ENCODE assay signal across 10 cellular contexts in the genomic region with DNA sequence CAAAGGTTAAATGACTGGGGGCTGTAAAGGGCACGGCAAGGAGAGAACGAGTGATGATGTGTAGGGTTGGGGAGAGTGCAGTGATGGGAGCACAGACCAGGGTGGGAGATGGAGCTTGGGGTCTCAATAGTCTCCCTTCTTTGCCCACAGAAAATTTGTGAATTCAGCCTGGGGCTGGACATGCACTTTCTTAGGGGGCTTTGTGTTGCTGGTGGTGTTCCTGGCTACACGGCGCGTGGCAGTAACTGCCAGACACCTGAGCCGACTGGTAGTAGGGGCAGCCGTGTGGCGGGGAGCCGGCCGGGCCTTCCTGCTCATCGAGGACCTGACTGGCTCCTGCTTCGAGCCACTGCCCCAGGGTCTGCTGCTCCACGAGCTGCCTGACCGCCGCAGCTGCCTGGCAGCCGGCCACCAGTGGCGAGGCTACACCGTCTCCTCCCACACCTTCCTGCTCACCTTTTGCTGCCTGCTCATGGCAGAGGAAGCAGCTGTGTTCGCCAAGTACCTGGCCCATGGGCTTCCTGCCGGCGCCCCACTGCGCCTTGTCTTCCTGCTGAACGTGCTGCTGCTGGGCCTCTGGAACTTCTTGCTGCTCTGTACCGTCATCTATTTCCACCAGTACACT. TPM values are rescaled to one million over a fixed set of nuclear protein-coding genes. Genes with fewer than 3 reads are reported as not detected.
DNase-seq lines count a peak whose midpoint lies in the region; ATAC-seq and TF ChIP-seq lines count a peak whose summit lies in the region.
"Had no signal": no experiment of that assay in that cellular context is flagged by ENCODE, and none has a peak within 500 bp of the region (broad histone marks: within the 10 kb centered on the region; RNA-seq: fewer than 3 reads in every experiment).

No MANE protein-coding gene starts in this region.

- no peak for TF ChIP-seq CTCF in 22Rv1 (IDR thresholded peaks at IDR 0.05)

- H3K4me1 Mint-ChIP-seq in activated T-cell treated with anti-CD3 and anti-CD28 coated beads, Interleukin-2, amount 50 U/mL, for 72 hours (ENCODE audit: low read depth) = peaks cover 38% of the 10 kb centered on the region
- peaks cover 33% of the 10 kb centered on the region for H3K4me1 Mint-ChIP-seq in memory B cell

- no peaks in the 10 kb centered on the region for H4K20me1 ChIP-seq in Karpas-422 (ENCODE audit: insufficient read depth, low read depth, low read length)

- H3K9ac ChIP-seq in Karpas-422 (ENCODE audit: low read length) = no peak overlapping the region

- H3K9me3 Mint-ChIP-seq in activated T-cell treated with anti-CD3 and anti-CD28 coated beads, Interleukin-2, amount 50 U/mL, for 72 hours = no peaks in the 10 kb centered on the region
- no peaks in the 10 kb centered on the region for H3K9me3 Mint-ChIP-seq in memory B cell

- H3K4me2 ChIP-seq in Karpas-422 (ENCODE audit: low read depth, low read length, poor library complexity, severe bottlenecking) = no peak overlapping the region

- H3K27ac ChIP-seq in 22Rv1 (peak overlapping the region; percentile 25), Karpas-422 (ENCODE audit: low read length) (no peak overlapping the region)

- H3K27ac Mint-ChIP-seq in activated T-cell treated with anti-CD3 and anti-CD28 coated beads, Interleukin-2, amount 50 U/mL, for 72 hours = peak overlapping the region; percentile 42
- peak overlapping the region; percentile 47 for H3K27ac Mint-ChIP-seq in memory B cell

- H3K79me2 ChIP-seq in Karpas-422 (ENCODE audit: low read length) = peaks cover 12% of the 10 kb centered on the region

- H3K4me1 ChIP-seq in Karpas-422 (ENCODE audit: low read length) = peaks cover 15% of the 10 kb centered on the region

- no peaks in the 10 kb centered on the region for H3K9me2 ChIP-seq in Karpas-422 (replicated peaks; ENCODE audit: insufficient read depth, low read length)

- ATAC-seq in activated T-cell treated with anti-CD3 and anti-CD28 coated beads, Interleukin-2, amount 50 U/mL, for 72 hours (replicated peaks in 1 of 2) = no peak
- no peak for ATAC-seq in memory B cell (ENCODE audit: low read depth)
- ATAC-seq: SK-N-SH treated with all-trans-retinoic acid at 6 μM for 48 hours had no signal

- H3K27me3 ChIP-seq in Karpas-422 (ENCODE audit: low read length) = no peaks in the 10 kb centered on the region

- peaks cover 3 to 5% of the 10 kb centered on the region in 2 donors for H3K36me3 Mint-ChIP-seq in activated T-cell treated with anti-CD3 and anti-CD28 coated beads, Interleukin-2, amount 50 U/mL, for 72 hours (ENCODE audit: insufficient read depth in 2 of 2)
- peaks cover 10% of the 10 kb centered on the region for H3K36me3 Mint-ChIP-seq in memory B cell

- H3K27me3 Mint-ChIP-seq in activated T-cell treated with anti-CD3 and anti-CD28 coated beads, Interleukin-2, amount 50 U/mL, for 72 hours (ENCODE audit: low read depth) = no peaks in the 10 kb centered on the region
- H3K27me3 Mint-ChIP-seq in memory B cell = no peaks in the 10 kb centered on the region

- H3K4me3 Mint-ChIP-seq in activated T-cell treated with anti-CD3 and anti-CD28 coated beads, Interleukin-2, amount 50 U/mL, for 72 hours = peak overlapping the region; percentile 54 to 64
- no peak overlapping the region for H3K4me3 Mint-ChIP-seq in memory B cell

- H3K9me3 ChIP-seq in Karpas-422 (ENCODE audit: low read length) = no peaks in the 10 kb centered on the region

- DNase-seq in NCI-H2081 (lab: John Stamatoyannopoulos, UW) (peak; percentile 72 to 89), memory B cell (ENCODE audit: low spot score in 2 of 2) (no peak), Karpas-422 (no peak), COLO829 (ENCODE audit: low spot score) (no peak), NCI-H345 treated with DMSO at 0.1 percent for 48 hours (lab: John Stamatoyannopoulos, UW; ENCODE audit: unreplicated experiment) (no peak), RKO (ENCODE audit: low spot score) (no peak)
- DNase-seq in activated T-cell treated with anti-CD3 and anti-CD28 coated beads, Interleukin-2, amount 50 U/mL, for 72 hours = peak; percentile 44 to 49
- DNase-seq: C1 segment of cervical spinal cord had no signal

- H3K4me3 ChIP-seq in Karpas-422 (ENCODE audit: low read length) = no peak overlapping the region

- no peaks in the 10 kb centered on the region for H3K36me3 ChIP-seq in Karpas-422 (ENCODE audit: insufficient read depth, low read length)

- H2AFZ ChIP-seq in Karpas-422 (ENCODE audit: low read length) = no peak overlapping the region

RNA-seq across cellular contexts. Expression of a gene that starts 1.7 kb away (rescaled TPM):
- 1 to 10 TPM in 1 of 2 donors, under 1 TPM in 1; 0.46 to 2.2 TPM for total RNA-seq in activated T-cell treated with anti-CD3 and anti-CD28 coated beads, Interleukin-2, amount 50 U/mL, for 72 hours
- total RNA-seq in Karpas-422 (2014; rRNA removed; shearing (Covaris generic); ENCODE audit: low replicate concordance) = 0.89 and 1.6 TPM in 2 replicates

RNA-seq across cellular contexts. Expression of a gene that starts 3.8 kb away (rescaled TPM):
- total RNA-seq in activated T-cell treated with anti-CD3 and anti-CD28 coated beads, Interleukin-2, amount 50 U/mL, for 72 hours = 100 to 1,000 TPM; 342 to 378 TPM
- total RNA-seq in Karpas-422 (2014; rRNA removed; shearing (Covaris generic); ENCODE audit: low replicate concordance) = 435 and 452 TPM in 2 replicates

RNA-seq across cellular contexts. Expression of a gene that starts 9.2 kb away (rescaled TPM):
- total RNA-seq in activated T-cell treated with anti-CD3 and anti-CD28 coated beads, Interleukin-2, amount 50 U/mL, for 72 hours = 10 to 100 TPM; 38.0 to 56.5 TPM
- 35.3 and 95.4 TPM in 2 replicates for total RNA-seq in Karpas-422 (2014; rRNA removed; shearing (Covaris generic); ENCODE audit: low replicate concordance)

RNA-seq across cellular contexts. Expression of a gene that starts 14.2 kb away (rescaled TPM):
- 100 to 1,000 TPM; 369 to 376 TPM for total RNA-seq in activated T-cell treated with anti-CD3 and anti-CD28 coated beads, Interleukin-2, amount 50 U/mL, for 72 hours
- 469 and 536 TPM in 2 replicates for total RNA-seq in Karpas-422 (2014; rRNA removed; shearing (Covaris generic); ENCODE audit: low replicate concordance)

RNA-seq across cellular contexts. Expression of a gene that starts 15.1 kb away (rescaled TPM):
- total RNA-seq in activated T-cell treated with anti-CD3 and anti-CD28 coated beads, Interleukin-2, amount 50 U/mL, for 72 hours = 10 to 100 TPM; 88.7 to 90.6 TPM
- 82.0 and 153 TPM in 2 replicates for total RNA-seq in Karpas-422 (2014; rRNA removed; shearing (Covaris generic); ENCODE audit: low replicate concordance)

Comparison
In these comparisons a context has a peak if more than half of its experiments do, and no peak if none do; other contexts are left out.
1. DNase-seq: peak in NCI-H2081 (2 of 2) and activated T-cell treated with anti-CD3 and anti-CD28 coated beads, Interleukin-2, amount 50 U/mL, for 72 hours (2 of 2); none in memory B cell (0 of 2), Karpas-422 (single experiment), COLO829 (single experiment), NCI-H345 treated with DMSO at 0.1 percent for 48 hours (single experiment) and RKO (single experiment).